In genomic region chr7:80302636-80303035, GRCh38 we compare ENCODE assay signal across 27 cellular contexts.
"Had no signal": no experiment of that assay in that cellular context is flagged by ENCODE, and none has a peak within 500 bp of the region (broad histone marks: within the 10 kb centered on the region; RNA-seq: fewer than 3 reads in every experiment).

No MANE protein-coding gene starts in this region.

- H3K4me3 ChIP-seq: ovary, psoas muscle, right lobe of liver, sigmoid colon, stomach, thoracic aorta, thyroid gland, tibial nerve, upper lobe of left lung, uterus had no signal

- H3K9me3 ChIP-seq: neutrophil, ovary, psoas muscle, right lobe of liver, sigmoid colon, stomach, thoracic aorta, thyroid gland, tibial nerve, upper lobe of left lung, uterus had no signal

- H3K36me3 ChIP-seq: neutrophil, ovary, right lobe of liver, sigmoid colon, stomach, thoracic aorta, thyroid gland, tibial nerve, upper lobe of left lung, uterus had no signal

- H3K4me1 ChIP-seq: parathyroid adenoma, psoas muscle, right lobe of liver, thyroid gland, tibial nerve, upper lobe of left lung, uterus had no signal

- H2AFZ ChIP-seq: parathyroid adenoma had no signal

- DNase-seq: naive thymus-derived CD8-positive, alpha-beta T cell; nephron progenitor cell; occipital lobe; ovary; posterior cingulate gyrus; psoas muscle; right cardiac atrium; right lobe of liver; sigmoid colon; small intestine; stimulated activated CD4-positive, alpha-beta T cell treated with anti-CD3 and anti-CD28 coated beads, Interleukin-15, amount 100 ng/mL, for 24 hours; stimulated activated CD4-positive, alpha-beta T cell treated with anti-CD3 and anti-CD28 coated beads, Interleukin-2, amount 100 ng/mL, for 24 hours; stimulated activated CD4-positive, alpha-beta T cell treated with anti-CD3 and anti-CD28 coated beads, Interleukin-2, amount 100 ng/mL, for 48 hours; stimulated activated CD4-positive, alpha-beta T cell treated with anti-CD3 and anti-CD28 coated beads, Interleukin-4, amount 100 ng/mL, for 24 hours; stimulated activated naive B cell treated with anti-CD40 and anti-IgM and Interleukin-4, amounts not matched to agents 10 μg/mL and 1 μg/mL and 100 μg/mL, for 72 hours; stimulated activated naive CD4-positive, alpha-beta T cell treated with Interleukin-2 at 50 U/mL for 16 hours; stomach; thyroid gland; trophoblast cell; upper lobe of left lung; uterus had no signal

- H3K9ac ChIP-seq: parathyroid adenoma had no signal

- H3K27ac ChIP-seq: neutrophil, ovary, parathyroid adenoma, psoas muscle, right lobe of liver, sigmoid colon, stomach, thoracic aorta, thyroid gland, tibial nerve, upper lobe of left lung, uterus had no signal

- FAIRE-seq: small intestine had no signal

- ATAC-seq: naive thymus-derived CD8-positive, alpha-beta T cell; natural killer cell treated with Interleukin-12 subunit alpha and Interleukin-12 subunit beta and Interleukin-15 and Interleukin-18, amount 100 ng/mL, for 72 hours; psoas muscle; right cardiac atrium; right lobe of liver; stimulated activated effector memory CD8-positive, alpha-beta T cell treated with anti-CD3 and anti-CD28 coated beads, Interleukin-12 subunit alpha, Interleukin-12 subunit beta, amount 100 ng/mL, for 72 hours; stimulated activated naive B cell treated with anti-CD40 and anti-IgM and Interleukin-4, amounts not matched to agents 10 μg/mL and 1 μg/mL and 100 μg/mL, for 72 hours had no signal

- H3K27me3 ChIP-seq: neutrophil, ovary, right lobe of liver, sigmoid colon, stomach, thyroid gland, tibial nerve, upper lobe of left lung, uterus had no signal

- H3K79me2 ChIP-seq: parathyroid adenoma had no signal
